In the genomic region with DNA sequence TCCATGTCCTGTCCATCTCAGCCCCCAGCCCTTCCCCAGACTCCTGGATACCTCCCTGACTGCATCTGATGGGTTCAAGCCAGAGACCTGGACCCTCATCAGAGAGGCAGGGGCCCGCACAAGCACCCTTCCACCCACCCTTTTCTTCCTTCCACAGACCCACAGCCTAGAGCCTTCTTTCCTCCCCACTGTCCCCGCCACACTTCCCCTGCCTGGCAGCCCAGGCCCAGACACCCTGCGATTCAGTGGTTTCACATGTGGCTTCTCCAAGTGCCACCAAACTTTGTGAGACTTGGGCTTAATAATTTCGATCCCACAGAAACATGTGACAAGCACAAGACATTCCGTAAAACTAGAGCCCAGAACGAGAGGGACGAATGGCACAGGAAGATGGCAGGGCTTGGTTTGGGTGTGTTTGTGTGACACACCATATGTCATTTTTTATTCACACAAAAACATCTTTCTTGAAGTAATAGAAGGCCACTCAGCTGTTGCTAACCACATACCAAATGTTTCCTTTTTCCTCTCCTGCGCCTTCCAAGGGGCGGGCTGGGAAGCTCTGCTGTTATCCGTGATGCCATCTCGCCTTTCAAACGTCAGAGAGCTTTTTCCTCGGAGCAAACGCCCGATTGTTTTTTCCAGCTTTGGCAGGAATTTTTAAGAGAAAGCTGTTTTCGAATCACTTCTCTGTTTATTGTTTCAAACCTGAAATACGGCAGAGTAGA, we compare ENCODE assay signal across 10 cellular contexts.
DNase-seq lines count a peak whose midpoint lies in the region; ATAC-seq, FAIRE-seq and TF ChIP-seq lines count a peak whose summit lies in the region.
"Had no signal": no experiment of that assay in that cellular context is flagged by ENCODE, and none has a peak within 500 bp of the region (broad histone marks: within the 10 kb centered on the region; RNA-seq: fewer than 3 reads in every experiment).

No MANE protein-coding gene starts in this region.

- H3K9me3 ChIP-seq in muscle layer of duodenum (ENCODE audit: control insufficient read depth in 1 of 2, low read length in 2 of 2) (no peaks in the 10 kb centered on the region), Caco-2 (no peaks in the 10 kb centered on the region)

- H3K36me3 Mint-ChIP-seq in HFFc6 (ENCODE audit: low read depth) (no peaks in the 10 kb centered on the region; the same call in 1 of the 2 replicates), Caco-2 (ENCODE audit: insufficient read depth, unreplicated experiment) (no peaks in the 10 kb centered on the region)

- TF ChIP-seq CTCF in HFFc6 (IDR thresholded peaks at IDR 0.05) (no peak), Caco-2 (IDR thresholded peaks at IDR 0.05; ENCODE audit: insufficient read depth in 1 of 2, low read depth in 1 of 2, low read length in 1 of 2, severe bottlenecking in 1 of 2, unreplicated experiment in 1 of 2) (no peak)

- peaks cover 13% of the 10 kb centered on the region for H3K27me3 Mint-ChIP-seq in HFFc6 (ENCODE audit: insufficient read depth)
- no peaks in the 10 kb centered on the region for H3K27me3 Mint-ChIP-seq in Caco-2 (ENCODE audit: insufficient read depth, unreplicated experiment)

- intact Hi-C loops in Caco-2 (cut with micrococcal nuclease; ENCODE audit: unreplicated experiment) = no loop called here

- H3K27me3 ChIP-seq in muscle layer of duodenum (ENCODE audit: low read depth, low read length) = no peaks in the 10 kb centered on the region
- no peaks in the 10 kb centered on the region for H3K27me3 ChIP-seq in Caco-2 (replicated peaks; ENCODE audit: control insufficient read depth, insufficient read depth, low read length)

- H3K4me3 Mint-ChIP-seq in HFFc6 (peak overlapping the region; percentile 88), Caco-2 (ENCODE audit: unreplicated experiment) (no peak overlapping the region)

- DNase-seq in HFFc6 (peak; percentile 82), dermis microvascular lymphatic vessel endothelial cell (ENCODE audit: low read depth in 2 of 2) (peak; percentile 40 to 87), NCI-H1417 treated with DMSO at 0.1 percent for 48 hours (lab: John Stamatoyannopoulos, UW) (no peak), Caco-2 (no peak), NCI-H2081 treated with DMSO at 0.1 percent for 48 hours (lab: John Stamatoyannopoulos, UW) (no peak)

- BruUV-seq in Caco-2 (replicated peaks; lab: Mats Ljungman, UMichigan) = no TSS peak

- H3K27ac Mint-ChIP-seq in HFFc6 = peak overlapping the region; percentile 100
- no peak overlapping the region for H3K27ac Mint-ChIP-seq in Caco-2 (ENCODE audit: unreplicated experiment)

- H3K27ac ChIP-seq in muscle layer of duodenum (ENCODE audit: low read length) = peak overlapping the region; percentile 72

- H3K4me3 ChIP-seq in muscle layer of duodenum (ENCODE audit: low read depth in 1 of 2, low read length in 2 of 2) = no peak overlapping the region
- no peak overlapping the region for H3K4me3 ChIP-seq in Caco-2 (ENCODE audit: low read depth, low read length)

- peaks cover 8 to 22% of the 10 kb centered on the region in 2 donors for H3K4me1 ChIP-seq in muscle layer of duodenum (ENCODE audit: control insufficient read depth in 1 of 2, insufficient read depth in 2 of 2, low read length in 2 of 2)
- H3K4me1 ChIP-seq in Caco-2 = 0 out of 2 replicates have a peak, but pooled peaks cover under 1% of the 10 kb centered on the region

- peak; percentile 80 for FAIRE-seq in A204.1 (lab: Jason Lieb, UNC)
- FAIRE-seq: frontal cortex, G401.6 had no signal

- no peaks in the 10 kb centered on the region for H3K36me3 ChIP-seq in muscle layer of duodenum (ENCODE audit: control insufficient read depth in 1 of 2, insufficient read depth in 2 of 2, low read length in 2 of 2)
- H3K36me3 ChIP-seq in Caco-2 (ENCODE audit: control insufficient read depth, insufficient read depth, low read length) = no peaks in the 10 kb centered on the region; the same call in 1 of the 2 replicates

- no peak for ATAC-seq in HG03025 (IDR thresholded peaks at IDR 0.05; ENCODE audit: low FRiP score, unreplicated experiment)

- peaks cover 44% of the 10 kb centered on the region for H3K4me1 Mint-ChIP-seq in HFFc6 (ENCODE audit: low read depth)
- H3K4me1 Mint-ChIP-seq in Caco-2 (ENCODE audit: low read depth, unreplicated experiment) = peaks cover 3% of the 10 kb centered on the region

- POLR2A ChIA-PET in Caco-2 (lab: Charles Lee) = interaction anchor here (1.0 kb wide), 1 partner anchor 21 kb away, joined by 4 read pairs; no protein-coding TSS in a partner anchor

- CTCF ChIA-PET in Caco-2 (lab: Charles Lee) = no interaction called here

- H3K9me3 Mint-ChIP-seq in HFFc6 = no peaks in the 10 kb centered on the region
- no peaks in the 10 kb centered on the region for H3K9me3 Mint-ChIP-seq in Caco-2 (ENCODE audit: unreplicated experiment)

Comparison
In these comparisons a context has a peak if more than half of its experiments do, and no peak if none do; other contexts are left out.
1. DNase-seq: peak in HFFc6 (single experiment) and dermis microvascular lymphatic vessel endothelial cell (2 of 2); none in NCI-H1417 treated with DMSO at 0.1 percent for 48 hours (single experiment), Caco-2 (0 of 2) and NCI-H2081 treated with DMSO at 0.1 percent for 48 hours (single experiment).